Comparison of ENCODE assay signal across 20 cellular contexts in the genomic region with DNA sequence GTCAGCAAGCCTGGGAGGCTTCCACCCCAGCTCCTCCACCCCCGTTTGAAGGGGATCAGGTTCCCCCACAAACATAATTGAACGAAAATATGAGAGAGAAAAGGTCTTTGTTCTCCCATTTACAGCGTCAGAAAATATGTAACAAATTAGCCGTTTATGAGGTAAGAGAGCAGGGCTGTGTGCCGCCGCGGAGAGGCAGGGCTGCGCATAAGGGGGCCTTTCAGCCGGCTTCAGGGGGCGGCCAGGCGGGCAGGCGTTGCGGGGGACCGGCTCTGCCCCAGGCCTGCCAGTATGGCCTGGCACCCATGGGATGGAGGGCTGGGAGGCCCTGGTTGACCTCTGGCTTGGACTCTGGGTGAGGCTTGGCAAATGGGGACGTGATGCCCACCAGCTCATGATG.
"Had no signal": no experiment of that assay in that cellular context is flagged by ENCODE, and none has a peak within 500 bp of the region (broad histone marks: within the 10 kb centered on the region; RNA-seq: fewer than 3 reads in every experiment).

No MANE protein-coding gene starts in this region.

- H3K79me2 ChIP-seq: parathyroid adenoma had no signal

- H3K9me3 Mint-ChIP-seq: dendritic cell treated with granulocyte-macrophage colony-stimulating factor and Interleukin-4, amounts not matched to agents 40 ng/mL and 50 ng/mL, for 4 days; naive thymus-derived CD8-positive, alpha-beta T cell had no signal

- H3K36me3 Mint-ChIP-seq: naive thymus-derived CD8-positive, alpha-beta T cell had no signal

- H3K4me1 Mint-ChIP-seq: naive thymus-derived CD8-positive, alpha-beta T cell had no signal

- H3K4me3 Mint-ChIP-seq: dendritic cell treated with granulocyte-macrophage colony-stimulating factor and Interleukin-4, amounts not matched to agents 40 ng/mL and 50 ng/mL, for 4 days; naive thymus-derived CD8-positive, alpha-beta T cell had no signal

- ATAC-seq: foreskin keratinocyte; heart left ventricle; left colon; mucosa of descending colon; naive thymus-derived CD8-positive, alpha-beta T cell; upper lobe of right lung had no signal

- H3K27ac Mint-ChIP-seq: dendritic cell treated with granulocyte-macrophage colony-stimulating factor and Interleukin-4, amounts not matched to agents 40 ng/mL and 50 ng/mL, for 4 days; naive thymus-derived CD8-positive, alpha-beta T cell had no signal

- H3K36me3 ChIP-seq: heart left ventricle, prostate gland, sigmoid colon, stomach, upper lobe of right lung, vagina had no signal

- H2AFZ ChIP-seq: parathyroid adenoma had no signal

- H3K4me3 ChIP-seq: heart left ventricle, mucosa of descending colon, prostate gland, sigmoid colon, skin epidermis, stomach, upper lobe of right lung, vagina had no signal

- H3K9me3 ChIP-seq: heart left ventricle, mucosa of descending colon, prostate gland, sigmoid colon, stomach, upper lobe of right lung, vagina had no signal

- H3K27me3 ChIP-seq: heart left ventricle, sigmoid colon, stomach, upper lobe of right lung, vagina had no signal

- H3K9ac ChIP-seq: parathyroid adenoma had no signal

- DNase-seq: foreskin keratinocyte; hippocampal formation; left colon; mammary epithelial cell; mucosa of descending colon; naive thymus-derived CD8-positive, alpha-beta T cell; retina; sigmoid colon; stimulated activated CD4-positive, alpha-beta T cell treated with anti-CD3 and anti-CD28 coated beads, Interleukin-2, amount 100 ng/mL, for 24 hours; stimulated activated CD4-positive, alpha-beta T cell treated with anti-CD3 and anti-CD28 coated beads, Interleukin-4, amount 100 ng/mL, for 4 hours; stimulated activated naive CD4-positive, alpha-beta T cell; stomach; substantia nigra; upper lobe of right lung had no signal

- H3K27ac ChIP-seq: foreskin keratinocyte, heart left ventricle, parathyroid adenoma, prostate gland, skin epidermis, stomach, upper lobe of right lung, vagina had no signal

- H3K4me1 ChIP-seq: foreskin keratinocyte, parathyroid adenoma, prostate gland, sigmoid colon, upper lobe of right lung had no signal
